Comparison of ENCODE assay signal across 21 cellular contexts in genomic region chr1:153460551-153460950, GRCh38. TPM values are rescaled to one million over a fixed set of nuclear protein-coding genes. Genes with fewer than 3 reads are reported as not detected.
DNase-seq lines count a peak whose midpoint lies in the region; FAIRE-seq and TF ChIP-seq lines count a peak whose summit lies in the region.
"Had no signal": no experiment of that assay in that cellular context is flagged by ENCODE, and none has a peak within 500 bp of the region (broad histone marks: within the 10 kb centered on the region; RNA-seq: fewer than 3 reads in every experiment).

Gene S100A7 (minus strand): TSS chr1:153460651. CDS start chr1:153459013, 1,638 bp downstream.

- H3K27ac ChIP-seq in esophagus squamous epithelium (peak within 1 kb of the TSS in 1 of 4 donors; percentile 14), skin epidermis (peak within 1 kb of the TSS in 11 of 21 experiments; percentile 10 to 90 (median 55)), vagina (no peak within 1 kb of the TSS), A673 (ENCODE audit: low read depth, low read length, poor library complexity, severe bottlenecking) (no peak within 1 kb of the TSS)
- H3K27ac ChIP-seq: 22Rv1, A549, BLaER1 had no signal

- BruUV-seq in A673 (replicated peaks; lab: Mats Ljungman, UMichigan) = no TSS peak

- WGBS in esophagus squamous epithelium, 2 donors = 68 to 69% methylated on average over 3 to 4 of the region's 4 CpGs

- DNase-seq in GM12892 (ENCODE audit: insufficient read length) = no peak
- no peak for DNase-seq in esophagus squamous epithelium (lab: John Stamatoyannopoulos, UW)
- no peak for DNase-seq in vagina (ENCODE audit: extremely low spot score in 2 of 2)
- no peak for DNase-seq in A673 (ENCODE audit: low spot score)
- DNase-seq in activated effector memory CD4-positive, alpha-beta T cell treated with Interleukin-2 at 50 U/mL for 16 hours = no peak
- no peak for DNase-seq in hippocampal formation (lab: John Stamatoyannopoulos, UW)
- DNase-seq: CD4-positive, alpha-beta memory T cell; DMS153; DMS79; GDM1; H9; IMR-90 had no signal

- intact Hi-C loops in esophagus squamous epithelium (cut with DNase I) = no loop called here
- intact Hi-C loops in vagina (cut with DNase I) = loop anchor here (10.0 kb wide), 1 partner anchor 106 kb away; the partner anchor contains the start of gene S100A9
- intact Hi-C loops in A673 (cut with micrococcal nuclease; ENCODE audit: unreplicated experiment) = no loop called here

- TF ChIP-seq CTCF in esophagus squamous epithelium (IDR thresholded peaks at IDR 0.05) (no peak), vagina (IDR thresholded peaks at IDR 0.05) (no peak), A673 (conservative IDR thresholded peaks at IDR 0.05; ENCODE audit: low read depth, low read length) (no peak)

- peak; percentile 38 for FAIRE-seq in GM12892 (lab: Jason Lieb, UNC)
- FAIRE-seq: A549, H1, HTR-8/SVneo had no signal

- H3K4me1 ChIP-seq in esophagus squamous epithelium = peaks cover 0 to under 1% (median 0%) of the 10 kb centered on the region in 3 donors
- peaks cover under 1% of the 10 kb centered on the region for H3K4me1 ChIP-seq in vagina
- H3K4me1 ChIP-seq in A673 (ENCODE audit: insufficient read depth, low read length, poor library complexity, severe bottlenecking) = no peaks in the 10 kb centered on the region
- H3K4me1 ChIP-seq: A549, BLaER1 had no signal

- H3K27me3 ChIP-seq in esophagus squamous epithelium (peaks cover 0 to 35% (median 0%) of the 10 kb centered on the region in 4 donors), vagina (no peaks in the 10 kb centered on the region), A673 (replicated peaks; ENCODE audit: insufficient read depth, low read depth, low read length, poor library complexity) (peaks cover 81% of the 10 kb centered on the region)
- H3K27me3 ChIP-seq: BLaER1 had no signal

- H3K4me3 ChIP-seq in esophagus squamous epithelium = no peak within 1 kb of the TSS
- peak within 1 kb of the TSS in 5 of 7 experiments; percentile 7 to 30 (median 16) for H3K4me3 ChIP-seq in skin epidermis
- H3K4me3 ChIP-seq in vagina = no peak within 1 kb of the TSS
- no peak within 1 kb of the TSS for H3K4me3 ChIP-seq in A673 (ENCODE audit: low read depth, low read length, poor library complexity, severe bottlenecking)
- H3K4me3 ChIP-seq: A549, BLaER1 had no signal

- H3K9me3 ChIP-seq in esophagus squamous epithelium (no peaks in the 10 kb centered on the region), vagina (no peaks in the 10 kb centered on the region), A673 (ENCODE audit: low read depth, low read length, poor library complexity, severe bottlenecking) (no peaks in the 10 kb centered on the region)
- H3K9me3 ChIP-seq: A549, BLaER1 had no signal

- TF ChIP-seq POLR2A in GM12892 (IDR thresholded peaks at IDR 0.05; ENCODE audit: low read depth, low read length) (no peak), esophagus squamous epithelium (IDR thresholded peaks at IDR 0.05) (no peak), vagina (IDR thresholded peaks at IDR 0.05) (no peak)

- CTCF ChIA-PET in A673 (lab: Charles Lee) = no interaction called here

- H3K36me3 ChIP-seq in esophagus squamous epithelium (no peaks in the 10 kb centered on the region), vagina (no peaks in the 10 kb centered on the region), A673 (ENCODE audit: insufficient read depth, low read length, poor library complexity, severe bottlenecking) (no peaks in the 10 kb centered on the region)
- H3K36me3 ChIP-seq: BLaER1 had no signal

- POLR2A ChIA-PET in A673 (lab: Charles Lee; ENCODE audit: low non-redundant PET) = no interaction called here

RNA-seq across cellular contexts. Expression of gene S100A7, which starts in this region (rescaled TPM):
- polyA plus RNA-seq in GM12892 (2012; ENCODE audit: missing spikeins) = not detected
- total RNA-seq in esophagus squamous epithelium (1,000 to 10,000 TPM in 2 of 4 donors, 100 to 1,000 TPM in 1, 1 to 10 TPM in 1; 8.8 to 9,163 (median 3,171) TPM), vagina (36.6 TPM), A673 (2021) (not detected in 2 replicates)
- total RNA-seq: CD4-positive, alpha-beta memory T cell; Daoy; H1; H9; IMR-90 had no signal
- polyA plus RNA-seq: A549; AG04450; CD14-positive monocyte; CD4-positive, alpha-beta memory T cell; H1; IMR-90 had no signal

Comparison
In these comparisons a context has a peak if more than half of its experiments do, and no peak if none do; other contexts are left out.
1. H3K27ac ChIP-seq: peak in skin epidermis (11 of 21); none in vagina (single experiment) and A673 (single experiment).
2. H3K4me3 ChIP-seq: peak in skin epidermis (5 of 7); none in esophagus squamous epithelium (0 of 4), vagina (0 of 2) and A673 (single experiment).